ENCODE assay signal across 14 cellular contexts in genomic region chr5:33482335-33482734, GRCh38.
"Had no signal": no experiment of that assay in that cellular context is flagged by ENCODE, and none has a peak within 500 bp of the region (broad histone marks: within the 10 kb centered on the region; RNA-seq: fewer than 3 reads in every experiment).

No MANE protein-coding gene starts in this region.

- H3K27ac ChIP-seq: cardiac muscle cell, sigmoid colon, suprapubic skin had no signal

- H3K36me3 ChIP-seq: cardiac muscle cell had no signal

- H3K4me3 ChIP-seq: cardiac muscle cell, lung, sigmoid colon, suprapubic skin had no signal

- ATAC-seq: naive thymus-derived CD4-positive, alpha-beta T cell; T-helper 17 cell had no signal

- H3K9me3 ChIP-seq: sigmoid colon, suprapubic skin had no signal

- H3K4me1 ChIP-seq: sigmoid colon, suprapubic skin had no signal

- H3K27me3 ChIP-seq: cardiac muscle cell, sigmoid colon, suprapubic skin had no signal

- DNase-seq: activated B cell treated with CpG ODN at 0.5 μM for 24 hours; activated CD4-positive, alpha-beta T cell treated with anti-CD3 and anti-CD28 coated beads, Interleukin-2, amount 10 ng/mL, durations not matched to agents 7 days and 5 days; activated CD8-positive, alpha-beta memory T cell treated with anti-CD3 and anti-CD28 coated beads for 24 hours; activated naive CD4-positive, alpha-beta T cell treated with anti-CD3 and anti-CD28 coated beads, Interleukin-2, amount 10 ng/mL, durations not matched to agents 7 days and 5 days; foreskin melanocyte; naive thymus-derived CD4-positive, alpha-beta T cell; occipital lobe; sigmoid colon; stimulated activated CD4-positive, alpha-beta T cell treated with anti-CD3 and anti-CD28 coated beads, Interleukin-12 subunit alpha, Interleukin-12 subunit beta, amount 100 ng/mL, for 4 hours; stimulated activated naive CD4-positive, alpha-beta T cell treated with Interleukin-2 at 50 U/mL for 16 hours; T-helper 17 cell had no signal
